Comparison of ENCODE assay signal across 9 cellular contexts in the genomic region with DNA sequence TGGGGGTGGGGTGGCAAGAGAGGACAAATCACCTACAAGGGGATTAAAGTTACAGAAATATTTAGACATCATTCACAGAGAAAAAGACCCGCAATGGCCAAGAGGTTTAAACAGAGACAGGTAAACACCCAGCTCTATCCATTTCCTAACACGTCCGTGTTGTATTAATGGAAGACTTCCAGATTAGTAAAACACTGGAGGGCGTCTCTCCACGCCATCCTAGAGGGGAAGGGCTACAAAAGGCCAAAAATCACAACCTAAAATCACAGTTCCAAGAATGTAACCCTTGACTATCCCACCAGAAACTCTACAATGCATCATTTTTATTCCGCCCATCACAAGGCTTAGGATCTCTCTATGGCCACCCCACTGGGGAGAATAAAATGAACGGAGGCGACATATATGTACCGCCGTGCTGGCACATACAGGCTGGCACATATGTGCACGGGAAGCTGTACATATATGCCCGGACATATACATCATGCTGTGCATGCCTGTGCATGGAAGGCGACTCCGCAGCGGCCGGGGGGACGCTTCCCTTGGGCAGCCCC. TPM values are rescaled to one million over a fixed set of nuclear protein-coding genes. Genes with fewer than 3 reads are reported as not detected.
A peak's percentile ranks its signal among the peaks of the same experiment; 100 is the strongest.
DNase-seq lines count a peak whose midpoint lies in the region; ATAC-seq and TF ChIP-seq lines count a peak whose summit lies in the region.
"Had no signal": no experiment of that assay in that cellular context is flagged by ENCODE, and none has a peak within 500 bp of the region (broad histone marks: within the 10 kb centered on the region; RNA-seq: fewer than 3 reads in every experiment).

No MANE protein-coding gene starts in this region.

- no peaks in the 10 kb centered on the region for H3K9me3 ChIP-seq in upper lobe of left lung

- H3K36me3 Mint-ChIP-seq in activated naive CD8-positive, alpha-beta T cell treated with anti-CD3 and anti-CD28 coated beads, Interleukin-2, amount 50 U/mL, for 24 hours (ENCODE audit: low read depth) = no peaks in the 10 kb centered on the region

- TF ChIP-seq EP300 in upper lobe of left lung (IDR thresholded peaks at IDR 0.05) = no peak

- WGBS in upper lobe of left lung, 2 donors = 3% methylated on average over 13 to 17 of the region's 17 CpGs

- TF ChIP-seq CTCF in upper lobe of left lung (IDR thresholded peaks at IDR 0.05) = no peak

- no peak overlapping the region for H3K27ac Mint-ChIP-seq in activated naive CD8-positive, alpha-beta T cell treated with anti-CD3 and anti-CD28 coated beads, Interleukin-2, amount 50 U/mL, for 24 hours

- no peaks in the 10 kb centered on the region for H3K9me3 Mint-ChIP-seq in activated naive CD8-positive, alpha-beta T cell treated with anti-CD3 and anti-CD28 coated beads, Interleukin-2, amount 50 U/mL, for 24 hours

- peaks cover 0 to 11% (median 4%) of the 10 kb centered on the region in 4 donors for H3K4me1 ChIP-seq in upper lobe of left lung

- H3K4me1 Mint-ChIP-seq in activated naive CD8-positive, alpha-beta T cell treated with anti-CD3 and anti-CD28 coated beads, Interleukin-2, amount 50 U/mL, for 24 hours = peaks cover 7% of the 10 kb centered on the region

- TF ChIP-seq POLR2A in upper lobe of left lung (IDR thresholded peaks at IDR 0.05) = no peak

- no peaks in the 10 kb centered on the region for H3K36me3 ChIP-seq in upper lobe of left lung

- H3K27ac ChIP-seq in layer of hippocampus (ENCODE audit: low read depth, low read length) (peak overlapping the region; percentile 77), upper lobe of left lung (peak overlapping the region; percentile 48 to 82 (median 67))

- ATAC-seq in HG03066 (IDR thresholded peaks at IDR 0.05; ENCODE audit: low read depth, unreplicated experiment) (peak; percentile 16), upper lobe of left lung (ENCODE audit: low FRiP score in 2 of 2) (peak in 1 of 2 donors; percentile 48)
- ATAC-seq in activated naive CD8-positive, alpha-beta T cell treated with anti-CD3 and anti-CD28 coated beads, Interleukin-2, amount 50 U/mL, for 24 hours = no peak

- no peaks in the 10 kb centered on the region for H3K27me3 ChIP-seq in layer of hippocampus (ENCODE audit: control insufficient read depth, insufficient read depth, low read length)
- no peaks in the 10 kb centered on the region for H3K27me3 ChIP-seq in upper lobe of left lung

- H3K4me3 Mint-ChIP-seq in activated naive CD8-positive, alpha-beta T cell treated with anti-CD3 and anti-CD28 coated beads, Interleukin-2, amount 50 U/mL, for 24 hours = peak overlapping the region; percentile 14

- H3K4me3 ChIP-seq in upper lobe of left lung = peak overlapping the region; percentile 16 to 63 (median 60)

- peaks cover 18% of the 10 kb centered on the region for H3K27me3 Mint-ChIP-seq in activated naive CD8-positive, alpha-beta T cell treated with anti-CD3 and anti-CD28 coated beads, Interleukin-2, amount 50 U/mL, for 24 hours

- DNase-seq in DMS114 treated with DMSO at 0.1 percent for 48 hours (lab: John Stamatoyannopoulos, UW; ENCODE audit: unreplicated experiment) (peak; percentile 14), upper lobe of left lung (no peak), NCI-H1436 (lab: John Stamatoyannopoulos, UW) (no peak), RKO (ENCODE audit: low spot score) (no peak)
- DNase-seq in activated naive CD8-positive, alpha-beta T cell treated with anti-CD3 and anti-CD28 coated beads, Interleukin-2, amount 50 U/mL, for 24 hours = no peak
- DNase-seq in stimulated activated CD4-positive, alpha-beta T cell treated with anti-CD3 and anti-CD28 coated beads, Interleukin-4, amount 100 ng/mL, for 1 hour = no peak

RNA-seq across cellular contexts. Expression of a gene that starts 0.8 kb away (rescaled TPM):
- 10 to 100 TPM in 3 of 6 donors, 1 to 10 TPM in 3; 3.0 to 19.8 (median 8.6) TPM for total RNA-seq in upper lobe of left lung
- total RNA-seq: mononuclear cell had no signal
